24 cellular contexts compared by ENCODE assay signal in the genomic region with DNA sequence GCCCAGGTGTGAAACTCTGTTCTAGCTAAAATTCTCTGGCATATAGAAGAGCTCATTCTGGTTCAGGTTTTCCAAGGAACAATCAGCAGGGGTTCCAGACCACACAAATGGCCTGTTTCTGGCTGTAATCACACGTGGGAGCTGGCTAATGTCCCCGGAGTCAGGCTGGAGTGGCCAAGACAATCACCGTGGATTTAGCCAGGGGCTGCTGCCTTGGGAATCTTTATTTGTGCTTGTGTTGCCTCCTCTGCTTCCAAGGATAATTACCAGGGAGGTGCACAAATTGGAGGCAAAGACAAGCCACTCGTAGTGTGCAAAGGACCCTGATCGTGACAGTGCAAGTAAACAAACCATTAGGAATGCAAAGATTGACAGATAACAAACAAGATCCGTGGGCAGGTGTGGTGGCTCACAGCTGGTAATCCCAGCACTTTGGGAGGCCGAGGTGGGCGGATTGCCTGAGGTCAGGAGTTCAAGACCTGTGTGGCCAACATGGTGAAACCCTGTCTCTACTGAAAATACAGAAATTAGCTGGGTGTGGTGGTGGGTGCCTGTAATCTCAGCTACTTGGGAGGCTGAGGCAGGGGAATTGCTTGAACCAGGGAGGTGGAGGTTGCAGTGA.
DNase-seq lines count a peak whose midpoint lies in the region; ATAC-seq, FAIRE-seq and TF ChIP-seq lines count a peak whose summit lies in the region.
"Had no signal": no experiment of that assay in that cellular context is flagged by ENCODE, and none has a peak within 500 bp of the region (broad histone marks: within the 10 kb centered on the region; RNA-seq: fewer than 3 reads in every experiment).

No MANE protein-coding gene starts in this region.

- no peaks in the 10 kb centered on the region for H4K20me1 ChIP-seq in H1 (replicated peaks in 1 of 2; ENCODE audit: control insufficient read depth in 1 of 2, insufficient read depth in 2 of 2, low read length in 2 of 2)

- H3K79me2 ChIP-seq in H1 (ENCODE audit: control insufficient read depth in 1 of 2, insufficient read depth in 2 of 2, low read length in 2 of 2): no peaks in the 10 kb centered on the region
- H3K79me2 ChIP-seq: hepatocyte had no signal

- no peak for TF ChIP-seq RAD21 in H1 (IDR thresholded peaks at IDR 0.05 in 1 of 2, conservative IDR thresholded peaks at IDR 0.05 in 1 of 2; ENCODE audit: low read depth in 2 of 2, low read length in 2 of 2)

- intact Hi-C loops in left ventricle myocardium inferior (cut with micrococcal nuclease) (no loop called here), right cardiac atrium (cut with DNase I) (no loop called here)

- peak overlapping the region; percentile 27 for H3K27ac ChIP-seq in left ventricle myocardium inferior (replicated peaks)
- H3K27ac ChIP-seq in right cardiac atrium (ENCODE audit: low read length): no peak overlapping the region
- no peak overlapping the region for H3K27ac ChIP-seq in H1 (ENCODE audit: low read depth, low read length)
- H3K27ac ChIP-seq: hepatocyte, RWPE1, thoracic aorta, uterus had no signal

- H3K9ac ChIP-seq in H1 (replicated peaks in 1 of 4; ENCODE audit: extremely low read depth in 1 of 4, low read depth in 3 of 4, low read length in 3 of 4): no peak overlapping the region

- H3K18ac ChIP-seq in H1 (ENCODE audit: extremely low read depth, low read length): no peak overlapping the region

- no peaks in the 10 kb centered on the region for H3K36me3 ChIP-seq in left ventricle myocardium inferior
- H3K36me3 ChIP-seq in H1 (ENCODE audit: control insufficient read depth in 2 of 4, insufficient read depth in 4 of 4, low read length in 3 of 4): no peaks in the 10 kb centered on the region
- H3K36me3 ChIP-seq: gastrocnemius medialis, sigmoid colon, thoracic aorta, uterus had no signal

- H2BK5ac ChIP-seq in H1 (ENCODE audit: low read depth, low read length): peak overlapping the region; percentile 66; the same call in 1 of the 2 replicates

- no peak overlapping the region for H3K14ac ChIP-seq in H1 (ENCODE audit: insufficient read length)

- no peak overlapping the region for H3K4ac ChIP-seq in H1 (replicated peaks; ENCODE audit: insufficient read length, low read depth, low read length)

- H3K9me3 ChIP-seq in left ventricle myocardium inferior (replicated peaks): no peaks in the 10 kb centered on the region
- no peaks in the 10 kb centered on the region for H3K9me3 ChIP-seq in right cardiac atrium (ENCODE audit: control insufficient read depth, low read length)
- H3K9me3 ChIP-seq in H1 (ENCODE audit: insufficient read depth in 2 of 2, low read depth in 1 of 2, low read length in 1 of 2): no peaks in the 10 kb centered on the region
- H3K9me3 ChIP-seq: gastrocnemius medialis, sigmoid colon, thoracic aorta, uterus had no signal

- H3K27me3 ChIP-seq in left ventricle myocardium inferior (ENCODE audit: low read depth) (peaks cover 9% of the 10 kb centered on the region), right cardiac atrium (ENCODE audit: control insufficient read depth, insufficient read depth) (no peaks in the 10 kb centered on the region), H1 (replicated peaks in 1 of 4; ENCODE audit: control insufficient read depth in 3 of 4, extremely low read depth in 1 of 4, insufficient read depth in 3 of 4, low read length in 3 of 4) (no peaks in the 10 kb centered on the region; a peak in 1 of 7 replicates)
- H3K27me3 ChIP-seq: gastrocnemius medialis, hepatocyte, sigmoid colon, uterus had no signal

- DNase-seq in left ventricle myocardium inferior (no peak), right cardiac atrium (no peak), NCI-H774 (lab: John Stamatoyannopoulos, UW) (peak; percentile 44), H1 (ENCODE audit: low read depth in 1 of 2, low spot score in 2 of 2) (no peak), GDM1 (lab: John Stamatoyannopoulos, UW) (no peak), NCI-H1694 treated with DMSO at 0.1 percent for 48 hours (lab: John Stamatoyannopoulos, UW) (no peak), amniotic stem cell (lab: John Stamatoyannopoulos, UW) (no peak)
- DNase-seq: activated effector memory CD4-positive, alpha-beta T cell treated with anti-CD3 and anti-CD28 coated beads, Interleukin-2, amount 50 U/mL, for 16 hours; activated naive CD8-positive, alpha-beta T cell treated with anti-CD3 and anti-CD28 coated beads, Interleukin-2, amount 10 ng/mL, durations not matched to agents 7 days and 5 days; activated T-cell treated with anti-CD3 and anti-CD28 coated beads, Interleukin-2, amount 50 U/mL, for 1 hour; CD4-positive, alpha-beta T cell; central memory CD4-positive, alpha-beta T cell; gastrocnemius medialis; IMR-90; NCI-H2171; NCI-H526 treated with DMSO at 0.1 percent for 48 hours; sigmoid colon; stimulated activated naive CD8-positive, alpha-beta T cell treated with anti-CD3 and anti-CD28 coated beads, Interleukin-15, Interleukin-2, amounts not matched to agents 100 U/mL and 50 U/mL, for 24 hours; uterus had no signal

- no peak overlapping the region for H2BK12ac ChIP-seq in H1 (ENCODE audit: low read depth, low read length)

- POLR2A ChIA-PET in H1 (lab: Charles Lee; ENCODE audit: partially characterized antibody): interaction anchor here (0.7 kb wide), 1 partner anchor 46 kb away, joined by 3 read pairs; no protein-coding TSS in a partner anchor

- H4K8ac ChIP-seq in H1 (ENCODE audit: extremely low read depth, insufficient read depth, low read length): no peak overlapping the region

- no peak overlapping the region for H3K23ac ChIP-seq in H1 (ENCODE audit: insufficient read length)

- no peak for FAIRE-seq in H1 (lab: Jason Lieb, UNC)
- FAIRE-seq: A204.1 had no signal

- H3K79me1 ChIP-seq in H1 (ENCODE audit: low read depth, low read length): no peaks in the 10 kb centered on the region

- no peak overlapping the region for H2AK5ac ChIP-seq in H1 (ENCODE audit: low read depth, low read length)

- H3K4me1 ChIP-seq in left ventricle myocardium inferior (peaks cover 24% of the 10 kb centered on the region), right cardiac atrium (ENCODE audit: control insufficient read depth, insufficient read depth, low read length) (peaks cover 12% of the 10 kb centered on the region), H1 (replicated peaks in 1 of 4; ENCODE audit: control insufficient read depth in 3 of 4, insufficient read depth in 4 of 4, low read length in 3 of 4) (peaks cover 0 to 6% (median 0%) of the 10 kb centered on the region in 4 experiments; a peak in 2 of 7 replicates)

- no peak overlapping the region for H2BK15ac ChIP-seq in H1 (ENCODE audit: low read length)

- H2BK20ac ChIP-seq in H1 (ENCODE audit: low read length): no peak overlapping the region

- no peak overlapping the region for H4K91ac ChIP-seq in H1 (replicated peaks; ENCODE audit: insufficient read length, low read length)

- H3K4me3 ChIP-seq in left ventricle myocardium inferior: no peak overlapping the region
- H3K4me3 ChIP-seq in right cardiac atrium (ENCODE audit: low read length): no peak overlapping the region
- no peak overlapping the region for H3K4me3 ChIP-seq in H1 (ENCODE audit: extremely low read depth in 1 of 4, insufficient read depth in 2 of 4, low read depth in 3 of 4, low read length in 4 of 4)
- H3K4me3 ChIP-seq: gastrocnemius medialis, hepatocyte, sigmoid colon, thoracic aorta, uterus had no signal

- no peak for TF ChIP-seq EP300 in H1 (IDR thresholded peaks at IDR 0.05; ENCODE audit: borderline replicate concordance in 1 of 2, low read depth in 2 of 2, low read length in 2 of 2)

- no peak overlapping the region for H2AFZ ChIP-seq in H1 (ENCODE audit: low read length)
- H2AFZ ChIP-seq: hepatocyte had no signal

- no peaks in the 10 kb centered on the region for H3K23me2 ChIP-seq in H1 (ENCODE audit: low read depth, low read length)

- H3K4me2 ChIP-seq in H1 (ENCODE audit: insufficient read depth in 1 of 2, low read depth in 2 of 2, low read length in 2 of 2): no peak overlapping the region
- H3K4me2 ChIP-seq: hepatocyte had no signal

- no peak for TF ChIP-seq CTCF in left ventricle myocardium inferior (IDR thresholded peaks at IDR 0.05; ENCODE audit: borderline replicate concordance)
- no peak for TF ChIP-seq CTCF in H1 (IDR thresholded peaks at IDR 0.05; ENCODE audit: control extremely low read depth in 1 of 3, insufficient read depth in 1 of 3, low read depth in 1 of 3, low read length in 3 of 3)

- no peak overlapping the region for H3K56ac ChIP-seq in H1 (replicated peaks; ENCODE audit: insufficient read length, low read depth, low read length)

- ATAC-seq in right cardiac atrium: no peak
- ATAC-seq in GM21528 (IDR thresholded peaks at IDR 0.05; ENCODE audit: low FRiP score, unreplicated experiment): no peak
- ATAC-seq: gastrocnemius medialis; stimulated activated naive CD8-positive, alpha-beta T cell treated with anti-CD3 and anti-CD28 coated beads, Interleukin-15, Interleukin-2, amounts not matched to agents 100 U/mL and 50 U/mL, for 24 hours had no signal

- WGBS in right cardiac atrium: 36% methylated on average over 8 of the region's 8 CpGs
- 70% methylated on average over 8 of the region's 8 CpGs; no CpG with 5 or more reads in 1 of the 2 experiments for WGBS in H1 (ENCODE audit: extremely low coverage in 1 of 2, insufficient coverage in 1 of 2, insufficient read length in 1 of 2, insufficient replicate concordance in 2 of 2, low coverage in 1 of 2, low lambda C conversion rate in 2 of 2, missing lambda C conversion rate in 1 of 2), 2 experiments

- no peak overlapping the region for H4K5ac ChIP-seq in H1 (ENCODE audit: insufficient read length, low read depth, low read length)

- H2BK120ac ChIP-seq in H1 (replicated peaks; ENCODE audit: low read depth, low read length): no peak overlapping the region

- no peak for TF ChIP-seq POLR2A in H1 (IDR thresholded peaks at IDR 0.05; ENCODE audit: control extremely low read depth in 1 of 2, low read depth in 2 of 2, low read length in 2 of 2)

- CTCF ChIA-PET in H1 (lab: Charles Lee; ENCODE audit: partially characterized antibody): interaction anchor here (0.6 to 5.1 kb wide), 11 partner anchors 8 to 133 kb away, joined by 3 to 37 read pairs (median 4); no protein-coding TSS in a partner anchor

TF ChIP-seq in H1, 55 proteins besides CTCF, POLR2A, EP300 and RAD21 (continues in another document):
- TF ChIP-seq ZNF274 (IDR thresholded peaks at IDR 0.05; ENCODE audit: borderline replicate concordance, extremely low read depth, low read length) (no peak), ASH2L (IDR thresholded peaks at IDR 0.05; ENCODE audit: low read length) (no peak), MAFK (IDR thresholded peaks at IDR 0.05; ENCODE audit: low read depth, low read length) (no peak), NRF1 (IDR thresholded peaks at IDR 0.05; ENCODE audit: low read depth, low read length) (no peak), JUN (IDR thresholded peaks at IDR 0.05; ENCODE audit: low read depth, low read length) (no peak), POU5F1 (IDR thresholded peaks at IDR 0.05; ENCODE audit: low read depth, low read length) (no peak), CHD2 (IDR thresholded peaks at IDR 0.05; ENCODE audit: low read length) (no peak), BACH1 (IDR thresholded peaks at IDR 0.05; ENCODE audit: low read length) (no peak), KDM5A (IDR thresholded peaks at IDR 0.05; ENCODE audit: low read length) (no peak), SIN3A (conservative IDR thresholded peaks at IDR 0.05 in 1 of 2, IDR thresholded peaks at IDR 0.05 in 1 of 2; ENCODE audit: low read depth in 1 of 2, low read length in 2 of 2) (no peak), CHD1 (IDR thresholded peaks at IDR 0.05; ENCODE audit: low read depth, low read length) (no peak)
